In the genomic region with DNA sequence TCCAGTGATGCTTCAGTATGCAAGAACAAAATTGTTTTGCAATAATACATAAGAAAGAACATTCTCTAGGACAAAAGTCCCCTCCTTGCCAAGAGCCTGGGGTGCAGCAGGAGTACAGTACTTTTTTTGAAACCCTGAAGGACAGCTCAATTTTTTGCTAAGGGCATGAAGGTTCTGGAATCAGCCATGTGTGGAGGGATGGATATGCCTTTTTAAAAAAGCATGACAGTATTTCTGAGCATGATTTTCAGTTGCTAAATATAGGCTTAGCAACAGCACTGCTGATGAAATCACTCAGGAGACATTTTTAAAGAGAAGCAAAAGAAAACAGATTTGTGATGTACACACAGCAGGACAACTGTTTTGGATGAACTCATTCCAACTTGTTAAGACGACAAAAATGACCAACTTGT, we compare ENCODE assay signal across 12 cellular contexts. TPM values are rescaled to one million over a fixed set of nuclear protein-coding genes. Genes with fewer than 3 reads are reported as not detected.
DNase-seq lines count a peak whose midpoint lies in the region; ATAC-seq and TF ChIP-seq lines count a peak whose summit lies in the region.
"Had no signal": no experiment of that assay in that cellular context is flagged by ENCODE, and none has a peak within 500 bp of the region (broad histone marks: within the 10 kb centered on the region; RNA-seq: fewer than 3 reads in every experiment).

No MANE protein-coding gene starts in this region.

- peaks cover 23 to 50% of the 10 kb centered on the region in 2 donors for H3K36me3 ChIP-seq in ascending aorta
- peaks cover 3% of the 10 kb centered on the region for H3K36me3 ChIP-seq in cardiac muscle cell
- H3K36me3 ChIP-seq in skeletal muscle tissue (ENCODE audit: control insufficient read depth in 3 of 3, insufficient read depth in 3 of 3, low read length in 3 of 3), result peaks cover 14 to 33% (median 30%) of the 10 kb centered on the region in 3 donors
- H3K36me3 ChIP-seq in effector memory CD4-positive, alpha-beta T cell (ENCODE audit: control insufficient read depth, insufficient read depth, low read length), result peaks cover 66% of the 10 kb centered on the region

- no peaks in the 10 kb centered on the region for H3K27me3 ChIP-seq in ascending aorta
- no peaks in the 10 kb centered on the region for H3K27me3 ChIP-seq in cardiac muscle cell
- H3K27me3 ChIP-seq in skeletal muscle tissue (ENCODE audit: control insufficient read depth in 3 of 3, insufficient read depth in 3 of 3, low read length in 3 of 3), result no peaks in the 10 kb centered on the region
- H3K27me3 ChIP-seq in effector memory CD4-positive, alpha-beta T cell (replicated peaks; ENCODE audit: control insufficient read depth, insufficient read depth, low read length, poor library complexity, severe bottlenecking), result no peaks in the 10 kb centered on the region
- H3K27me3 ChIP-seq: foreskin keratinocyte, right lobe of liver had no signal

- intact Hi-C loops in ascending aorta (cut with DNase I), result loop anchor here (10.0 kb wide), 1 partner anchor 517 kb away; no protein-coding TSS in a partner anchor

- DNase-seq in EH (ENCODE audit: low read depth), result peak; percentile 72
- DNase-seq in ascending aorta (ENCODE audit: low spot score in 2 of 2), result no peak
- DNase-seq in cardiac muscle cell (ENCODE audit: low read depth in 1 of 2, low spot score in 1 of 2), result peak in 1 of 2 donors; percentile 32
- DNase-seq in effector memory CD4-positive, alpha-beta T cell, result no peak
- DNase-seq: foreskin keratinocyte, mammary epithelial cell, NCI-H1417 treated with DMSO at 0.1 percent for 48 hours, right lobe of liver had no signal

- peak overlapping the region in 2 of 3 donors; percentile 7 to 62 for H3K9ac ChIP-seq in skeletal muscle tissue (ENCODE audit: low read depth in 1 of 3, low read length in 3 of 3)

- no peak for TF ChIP-seq CTCF in ascending aorta (IDR thresholded peaks at IDR 0.05)
- TF ChIP-seq CTCF in cardiac muscle cell (IDR thresholded peaks at IDR 0.05; ENCODE audit: low read depth, low read length), result no peak

- no peak overlapping the region for H3K4me3 ChIP-seq in ascending aorta
- no peak overlapping the region for H3K4me3 ChIP-seq in cardiac muscle cell
- no peak overlapping the region for H3K4me3 ChIP-seq in skeletal muscle tissue (ENCODE audit: low read length in 3 of 3)
- H3K4me3 ChIP-seq in effector memory CD4-positive, alpha-beta T cell (ENCODE audit: insufficient read depth, low read depth, low read length, poor library complexity, severe bottlenecking), result no peak overlapping the region
- H3K4me3 ChIP-seq: right lobe of liver had no signal

- peaks cover 4 to 13% of the 10 kb centered on the region in 2 donors for H3K4me1 ChIP-seq in ascending aorta
- no peaks in the 10 kb centered on the region for H3K4me1 ChIP-seq in cardiac muscle cell (ENCODE audit: low read depth)
- H3K4me1 ChIP-seq in skeletal muscle tissue (ENCODE audit: control insufficient read depth in 3 of 3, insufficient read depth in 3 of 3, low read length in 3 of 3), result peaks cover 16 to 22% (median 19%) of the 10 kb centered on the region in 3 donors
- H3K4me1 ChIP-seq in effector memory CD4-positive, alpha-beta T cell (ENCODE audit: control insufficient read depth, insufficient read depth, low read length, poor library complexity, severe bottlenecking), result no peaks in the 10 kb centered on the region
- H3K4me1 ChIP-seq: foreskin keratinocyte, right lobe of liver had no signal

- peak overlapping the region; percentile 57 to 67 for H3K27ac ChIP-seq in ascending aorta
- H3K27ac ChIP-seq in cardiac muscle cell, result peak overlapping the region; percentile 29
- H3K27ac ChIP-seq in skeletal muscle tissue (ENCODE audit: low read depth, low read length), result peak overlapping the region; percentile 70
- no peak overlapping the region for H3K27ac ChIP-seq in effector memory CD4-positive, alpha-beta T cell (ENCODE audit: insufficient read depth, low read length, poor library complexity, severe bottlenecking)
- H3K27ac ChIP-seq: foreskin keratinocyte, right lobe of liver had no signal

- H3K9me3 ChIP-seq in ascending aorta, result no peaks in the 10 kb centered on the region
- H3K9me3 ChIP-seq in cardiac muscle cell (ENCODE audit: low read depth), result no peaks in the 10 kb centered on the region
- no peaks in the 10 kb centered on the region for H3K9me3 ChIP-seq in skeletal muscle tissue (ENCODE audit: control insufficient read depth in 3 of 3, low read length in 3 of 3)
- H3K9me3 ChIP-seq in effector memory CD4-positive, alpha-beta T cell (ENCODE audit: control insufficient read depth, low read length), result no peaks in the 10 kb centered on the region
- H3K9me3 ChIP-seq: right lobe of liver had no signal

- no peak for ATAC-seq in HG03439 (IDR thresholded peaks at IDR 0.05; ENCODE audit: unreplicated experiment)
- no peak for ATAC-seq in HG03442 (IDR thresholded peaks at IDR 0.05; ENCODE audit: unreplicated experiment)
- ATAC-seq in GM21619 (IDR thresholded peaks at IDR 0.05; ENCODE audit: unreplicated experiment), result no peak
- ATAC-seq: foreskin keratinocyte had no signal

RNA-seq across cellular contexts. Expression of gene HBP1, which starts 39.2 kb away (rescaled TPM):
- 62.2 TPM for total RNA-seq in ascending aorta
- total RNA-seq in cardiac muscle cell, result 55.1 and 56.0 TPM in 2 replicates
- polyA plus RNA-seq in cardiac muscle cell, result 66.0 and 81.7 TPM in 2 replicates
- total RNA-seq in skeletal muscle tissue, result 92.9 TPM
